In genomic region chr12:117168976-117169375, GRCh38 we compare ENCODE assay signal across 22 cellular contexts. TPM values are rescaled to one million over a fixed set of nuclear protein-coding genes. Genes with fewer than 3 reads are reported as not detected.
DNase-seq lines count a peak whose midpoint lies in the region; ATAC-seq and TF ChIP-seq lines count a peak whose summit lies in the region.
"Had no signal": no experiment of that assay in that cellular context is flagged by ENCODE, and none has a peak within 500 bp of the region (broad histone marks: within the 10 kb centered on the region; RNA-seq: fewer than 3 reads in every experiment).

No MANE protein-coding gene starts in this region.

- intact Hi-C loops in adrenal gland (cut with DNase I) (no loop called here), testis (cut with DNase I; ENCODE audit: low total_unique reads) (no loop called here), left colon (cut with DNase I, micrococcal nuclease) (no loop called here)

- DNase-seq in adrenal gland = no peak
- DNase-seq in testis = no peak
- no peak for DNase-seq in left colon
- DNase-seq: 8988T; ACHN; BE2C; C1 segment of cervical spinal cord; CD4-positive, alpha-beta memory T cell; CD4-positive, CD25-positive, alpha-beta regulatory T cell; CD8-positive, alpha-beta memory T cell; COR-L47; DMS 273 treated with DMSO at 0.1 percent for 48 hours; DMS153; DMS53; DMS79; DND-41; EL; GDM1 had no signal

- WGBS in adrenal gland, 4 donors = 64 to 96% (median 93%) methylated on average over 3 of the region's 3 CpGs
- 57 to 74% methylated on average over 3 of the region's 3 CpGs for WGBS in testis, 2 donors

- H3K27ac ChIP-seq in HEK293 (ENCODE audit: extremely low read depth, low read depth, low read length) (no peak overlapping the region), adrenal gland (peak overlapping the region in 3 of 5 donors; percentile 51 to 67 (median 61)), testis (peak overlapping the region; percentile 49 to 72)
- H3K27ac ChIP-seq: BLaER1 had no signal

- TF ChIP-seq CTCF in HEK293 (tag by site-specific recombination; IDR thresholded peaks at IDR 0.05) (no peak), adrenal gland (IDR thresholded peaks at IDR 0.05) (no peak), testis (IDR thresholded peaks at IDR 0.05) (no peak)

- H3K36me3 ChIP-seq in HEK293 (ENCODE audit: control insufficient read depth in 2 of 2, insufficient read depth in 1 of 2, low read length in 2 of 2) = peaks cover 81 to 97% of the 10 kb centered on the region in 2 experiments
- H3K36me3 ChIP-seq in adrenal gland (replicated peaks in 1 of 2) = peaks cover 0 to 82% of the 10 kb centered on the region in 2 donors
- H3K36me3 ChIP-seq in testis (ENCODE audit: low read depth, missing control alignments) = no peaks in the 10 kb centered on the region

- H3K9me3 ChIP-seq in HEK293 (ENCODE audit: control insufficient read depth, insufficient read depth, low read depth, low read length) (no peaks in the 10 kb centered on the region), adrenal gland (replicated peaks in 1 of 3) (no peaks in the 10 kb centered on the region), testis (no peaks in the 10 kb centered on the region)
- H3K9me3 ChIP-seq: BE2C, BLaER1 had no signal

- POLR2A ChIA-PET in HEK293 (lab: Yijun Ruan, JAX) = no interaction called here

- no peak overlapping the region for H3K4me3 ChIP-seq in HEK293 (ENCODE audit: low read depth, low read length)
- H3K4me3 ChIP-seq in adrenal gland = no peak overlapping the region
- no peak overlapping the region for H3K4me3 ChIP-seq in testis
- H3K4me3 ChIP-seq: BLaER1, GM12878 had no signal

- H3K27me3 ChIP-seq in adrenal gland (no peaks in the 10 kb centered on the region), testis (no peaks in the 10 kb centered on the region)
- H3K27me3 ChIP-seq: BE2C, BLaER1 had no signal

- no peak for ATAC-seq in GM19328 (IDR thresholded peaks at IDR 0.05; ENCODE audit: unreplicated experiment)
- no peak for ATAC-seq in left colon
- ATAC-seq: GM12878 had no signal

- H3K4me1 ChIP-seq in HEK293 (ENCODE audit: control insufficient read depth, insufficient read depth, low read length) (no peaks in the 10 kb centered on the region), adrenal gland (replicated peaks in 1 of 2) (peaks cover 10 to 15% of the 10 kb centered on the region in 2 donors), testis (peaks cover 59% of the 10 kb centered on the region)
- H3K4me1 ChIP-seq: BE2C had no signal

- no peak for TF ChIP-seq POLR2A in adrenal gland (IDR thresholded peaks at IDR 0.05)
- TF ChIP-seq POLR2A in testis (IDR thresholded peaks at IDR 0.05) = no peak

- CTCF ChIA-PET in HEK293 (lab: Yijun Ruan, JAX) = interaction anchor here (0.6 to 1.1 kb wide), 2 partner anchors 18 to 516 kb away, joined by 3 read pairs; no protein-coding TSS in a partner anchor

TF ChIP-seq in HEK293, 187 proteins besides CTCF, POLR2A, EP300 and RAD21:
- TF ChIP-seq ZNF266 (tag by site-specific recombination; IDR thresholded peaks at IDR 0.05; ENCODE audit: low read depth) (no peak), ZNF146 (tag by site-specific recombination; IDR thresholded peaks at IDR 0.05) (peak; percentile 91)

RNA-seq across cellular contexts. Expression of gene FBXO21, which starts 21.3 kb away (rescaled TPM):
- total RNA-seq in adrenal gland (100 to 1,000 TPM in 6 of 8 donors, 10 to 100 TPM in 2; 74.5 to 309 (median 128) TPM), testis (100 to 1,000 TPM; 290 to 519 TPM), left colon (10 to 100 TPM; 28.1 to 30.2 TPM)
- polyA plus RNA-seq in adrenal gland (10 to 100 TPM; 22.8 to 54.7 (median 24.0) TPM), testis (ENCODE audit: insufficient read depth, low read depth, low replicate concordance) (101 TPM)
